Comparison of ENCODE assay signal across 24 cellular contexts in the genomic region with DNA sequence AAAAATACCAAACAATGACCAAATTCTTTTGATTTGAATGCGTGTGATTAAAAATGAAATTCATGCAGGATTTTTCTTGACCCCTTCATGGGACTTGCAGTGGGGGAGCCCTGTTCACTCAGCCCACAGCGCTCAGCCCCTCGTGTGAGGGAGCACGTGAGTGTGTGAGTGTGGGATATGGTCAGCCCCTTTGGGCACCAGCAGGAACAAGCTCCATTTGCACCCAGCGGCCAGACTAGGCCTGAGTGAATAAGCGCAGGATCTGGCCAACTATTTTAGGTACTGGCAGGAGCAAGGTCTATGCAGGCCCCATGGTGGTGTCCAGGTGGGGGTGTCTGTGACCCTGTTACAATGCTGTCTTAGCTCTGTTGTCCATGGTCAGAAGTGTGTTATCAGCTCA.
"Had no signal": no experiment of that assay in that cellular context is flagged by ENCODE, and none has a peak within 500 bp of the region (broad histone marks: within the 10 kb centered on the region; RNA-seq: fewer than 3 reads in every experiment).

No MANE protein-coding gene starts in this region.

- H3K27me3 ChIP-seq: heart right ventricle, hepatocyte, neutrophil, ovary, right atrium auricular region, stomach, testis, thyroid gland, transverse colon, uterus had no signal

- H3K4me3 ChIP-seq: heart right ventricle, hepatocyte, left ventricle myocardium inferior, lung, ovary, right atrium auricular region, skin epidermis, stomach, testis, thyroid gland, transverse colon, uterus had no signal

- H2AFZ ChIP-seq: hepatocyte had no signal

- H3K79me2 ChIP-seq: hepatocyte had no signal

- ATAC-seq: heart right ventricle; natural killer cell; sciatic nerve; stimulated activated naive B cell treated with anti-CD40 and anti-IgM and Interleukin-4, amounts not matched to agents 10 μg/mL and 1 μg/mL and 100 μg/mL, for 72 hours; stimulated activated naive CD8-positive, alpha-beta T cell treated with anti-CD3 and anti-CD28 coated beads, Interleukin-15, Interleukin-2, amounts not matched to agents 100 U/mL and 50 U/mL, for 24 hours had no signal

- DNase-seq: heart right ventricle; islet precursor cell; left ventricle myocardium inferior; mesendoderm; naive B cell; natural killer cell; ovary; stimulated activated CD4-positive, alpha-beta T cell treated with anti-CD3 and anti-CD28 coated beads, Interleukin-12 subunit alpha, Interleukin-12 subunit beta, amount 100 ng/mL, for 4 hours; stimulated activated CD4-positive, alpha-beta T cell treated with anti-CD3 and anti-CD28 coated beads, Interleukin-15, amount 100 ng/mL, for 24 hours; stimulated activated CD4-positive, alpha-beta T cell treated with anti-CD3 and anti-CD28 coated beads, Interleukin-2, amount 100 ng/mL, for 24 hours; stimulated activated CD4-positive, alpha-beta T cell treated with anti-CD3 and anti-CD28 coated beads, Interleukin-4, amount 100 ng/mL, for 1 hour; stimulated activated naive B cell treated with anti-CD40 and anti-IgM and Interleukin-4, amounts not matched to agents 10 μg/mL and 1 μg/mL and 100 μg/mL, for 72 hours; stimulated activated naive CD8-positive, alpha-beta T cell treated with anti-CD3 and anti-CD28 coated beads, Interleukin-15, Interleukin-2, amounts not matched to agents 100 U/mL and 50 U/mL, for 24 hours; stomach; thyroid gland; transverse colon; uterus had no signal

- H3K27ac ChIP-seq: heart right ventricle, hepatocyte, left ventricle myocardium inferior, neutrophil, ovary, right atrium auricular region, skin epidermis, stomach, testis, thyroid gland, transverse colon, uterus had no signal

- H3K36me3 ChIP-seq: heart right ventricle, left ventricle myocardium inferior, neutrophil, ovary, right atrium auricular region, stomach, thyroid gland, transverse colon, uterus had no signal

- H3K9me3 ChIP-seq: neutrophil, ovary, right atrium auricular region, testis, thyroid gland, transverse colon, uterus had no signal

- H3K4me1 ChIP-seq: heart right ventricle, left ventricle myocardium inferior, right atrium auricular region, stomach, testis, thyroid gland, transverse colon, uterus had no signal

- H3K4me2 ChIP-seq: hepatocyte had no signal
